1 cellular context compared by ENCODE assay signal in genomic region chr1:226954777-226955176, GRCh38.
TF ChIP-seq lines count a peak whose summit lies in the region.

No MANE protein-coding gene starts in this region.

TF ChIP-seq in K562, 482 proteins besides CTCF, POLR2A, EP300 and RAD21:
- TF ChIP-seq SPI1 (IDR thresholded peaks at IDR 0.05; ENCODE audit: borderline replicate concordance, low read depth, low read length): peak; percentile 44; the same call in 1 of the 2 replicates
- no peak for TF ChIP-seq ZBTB7A (IDR thresholded peaks at IDR 0.05; ENCODE audit: borderline replicate concordance, control insufficient read depth, low read depth, low read length)
